In the genomic region with DNA sequence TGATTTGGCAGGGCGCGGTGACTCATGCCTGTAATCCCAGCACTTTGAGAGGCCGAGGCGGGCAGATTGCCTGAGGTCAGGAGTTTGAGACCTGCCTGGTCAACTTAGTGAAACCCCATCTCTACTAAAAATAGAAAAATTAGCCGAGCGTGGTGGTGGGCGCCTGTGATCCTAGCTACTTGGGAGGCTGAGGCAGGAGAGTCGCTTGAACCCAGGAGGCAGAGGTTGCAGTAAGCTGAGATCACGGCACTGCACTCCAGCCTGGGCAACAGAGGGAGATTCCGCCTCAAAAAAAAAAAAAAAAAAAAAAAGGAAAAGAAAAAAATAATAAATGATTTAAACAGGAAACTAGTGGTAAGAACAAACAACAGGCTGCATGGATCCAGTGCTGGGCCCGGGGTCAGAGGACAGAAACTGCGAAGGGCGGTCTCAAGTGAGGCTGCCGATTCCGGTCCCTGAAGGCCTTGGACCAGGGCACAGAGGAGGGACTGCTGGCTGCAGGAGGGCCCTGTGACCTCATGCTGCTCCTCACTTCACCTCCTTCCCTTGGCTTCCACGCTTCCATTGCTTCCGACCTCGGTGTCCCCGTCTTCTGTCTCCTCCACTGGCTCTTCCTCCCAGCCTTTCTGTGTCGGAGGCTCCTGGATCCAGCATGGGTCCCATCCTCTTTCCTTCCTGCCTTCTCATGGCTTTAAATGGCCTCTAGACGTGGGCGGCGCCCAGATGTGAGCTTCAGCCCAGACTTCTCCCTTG, we compare ENCODE assay signal across 19 cellular contexts. TPM values are rescaled to one million over a fixed set of nuclear protein-coding genes. Genes with fewer than 3 reads are reported as not detected.
DNase-seq lines count a peak whose midpoint lies in the region; ATAC-seq and TF ChIP-seq lines count a peak whose summit lies in the region.
"Had no signal": no experiment of that assay in that cellular context is flagged by ENCODE, and none has a peak within 500 bp of the region (broad histone marks: within the 10 kb centered on the region; RNA-seq: fewer than 3 reads in every experiment).

No MANE protein-coding gene starts in this region.

- no peak overlapping the region for H2BK12ac ChIP-seq in mesenchymal stem cell (ENCODE audit: low read length in 2 of 2)

- H3K27me3 ChIP-seq in mesenchymal stem cell (ENCODE audit: control insufficient read depth in 1 of 2, insufficient read depth in 1 of 2, low read length in 2 of 2) = peaks cover 21 to 33% of the 10 kb centered on the region in 2 experiments

- H3K4me1 ChIP-seq in mesenchymal stem cell (ENCODE audit: control insufficient read depth, insufficient read depth, low read depth, low read length) = peaks cover 9% of the 10 kb centered on the region

- POLR2A ChIA-PET in activated CD4-positive, alpha-beta T cell treated with anti-CD3 and anti-CD28 coated beads for 36 hours (lab: Charles Lee) = no interaction called here

- H3K14ac ChIP-seq in mesenchymal stem cell (ENCODE audit: low read length in 2 of 2) = peak overlapping the region in 1 of 2 experiments; percentile 23

- H3K36me3 Mint-ChIP-seq in activated CD4-positive, alpha-beta T cell treated with anti-CD3 and anti-CD28 coated beads for 36 hours (ENCODE audit: low read depth) = no peaks in the 10 kb centered on the region
- H3K36me3 Mint-ChIP-seq in T-helper 17 cell (ENCODE audit: low read depth) (peaks cover 2% of the 10 kb centered on the region), neural crest cell (ENCODE audit: low read depth) (no peaks in the 10 kb centered on the region)

- no peak overlapping the region for H2BK120ac ChIP-seq in mesenchymal stem cell (ENCODE audit: low read depth, low read length)

- H4K91ac ChIP-seq in mesenchymal stem cell (ENCODE audit: low read length) = no peak overlapping the region

- H3K27ac ChIP-seq in mesenchymal stem cell (ENCODE audit: low read length, poor library complexity, severe bottlenecking) = no peak overlapping the region
- H3K27ac ChIP-seq: BLaER1 treated with 17β-estradiol and CSF1 and Interleukin-3, amounts not matched to agents 10 nM and 100 nM; dorsolateral prefrontal cortex; transverse colon had no signal

- no peak for DNase-seq in activated CD4-positive, alpha-beta T cell treated with anti-CD3 and anti-CD28 coated beads for 36 hours
- DNase-seq in activated CD4-positive, alpha-beta T cell treated with anti-CD3 and anti-CD28 coated beads for 48 hours = no peak
- DNase-seq in T-helper 17 cell (no peak), ecto neural progenitor cell (ENCODE audit: low spot score) (peak; percentile 47), neural crest cell (ENCODE audit: low read depth, low spot score) (no peak), mesenchymal stem cell (no peak), NCI-H1105 treated with DMSO at 0.1 percent for 48 hours (lab: John Stamatoyannopoulos, UW) (no peak)
- DNase-seq: DMS53, dorsolateral prefrontal cortex, hypothalamus, left cardiac atrium, NCI-H1694 treated with DMSO at 0.1 percent for 48 hours, posterior cingulate gyrus, small intestine, transverse colon had no signal

- no peak overlapping the region for H2BK15ac ChIP-seq in mesenchymal stem cell (ENCODE audit: low read depth, poor library complexity, severe bottlenecking)

- H3K4me3 ChIP-seq in mesenchymal stem cell (ENCODE audit: insufficient read depth in 1 of 2, low read depth in 1 of 2, low read length in 2 of 2) = no peak overlapping the region
- H3K4me3 ChIP-seq: transverse colon had no signal

- no peak for ATAC-seq in activated CD4-positive, alpha-beta T cell treated with anti-CD3 and anti-CD28 coated beads for 36 hours
- ATAC-seq in T-helper 17 cell (no peak), GM21825 (IDR thresholded peaks at IDR 0.05; ENCODE audit: unreplicated experiment) (no peak)
- ATAC-seq: activated CD4-positive, CD25-positive, alpha-beta regulatory T cell treated with anti-CD3 and anti-CD28 coated beads, Interleukin-2, amount 50 U/mL, for 24 hours; left cardiac atrium had no signal

- no peaks in the 10 kb centered on the region for H3K36me3 ChIP-seq in mesenchymal stem cell (ENCODE audit: control insufficient read depth in 1 of 2, insufficient read depth in 2 of 2, low read depth in 1 of 2, low read length in 2 of 2)
- H3K36me3 ChIP-seq: BLaER1 treated with 17β-estradiol and CSF1 and Interleukin-3, amounts not matched to agents 10 nM and 100 nM; HAP-1; transverse colon had no signal

- CTCF ChIA-PET in activated CD4-positive, alpha-beta T cell treated with anti-CD3 and anti-CD28 coated beads for 36 hours (lab: Charles Lee) = interaction anchor here (0.6 kb wide), 1 partner anchor 40 kb away, joined by 3 read pairs; no protein-coding TSS in a partner anchor

- H3K27ac Mint-ChIP-seq in activated CD4-positive, alpha-beta T cell treated with anti-CD3 and anti-CD28 coated beads for 36 hours = no peak overlapping the region
- peak overlapping the region; percentile 56 for H3K27ac Mint-ChIP-seq in T-helper 17 cell
- H3K27ac Mint-ChIP-seq in neural crest cell (ENCODE audit: unreplicated experiment) = no peak overlapping the region

- no peaks in the 10 kb centered on the region for H3K79me1 ChIP-seq in mesenchymal stem cell (replicated peaks; ENCODE audit: low read length, poor library complexity, severe bottlenecking)

- H2AK5ac ChIP-seq in mesenchymal stem cell (ENCODE audit: low read length, severe bottlenecking) = no peak overlapping the region

- H2BK5ac ChIP-seq in mesenchymal stem cell (ENCODE audit: low read depth, low read length, poor library complexity, severe bottlenecking) = no peak overlapping the region

- H3K4me2 ChIP-seq in mesenchymal stem cell (ENCODE audit: low read length, poor library complexity, severe bottlenecking) = no peak overlapping the region

- no peak overlapping the region for H3K23ac ChIP-seq in mesenchymal stem cell (ENCODE audit: low read length in 2 of 2)

- H2AFZ ChIP-seq in mesenchymal stem cell (ENCODE audit: low read depth, low read length) = no peak overlapping the region

- H3K18ac ChIP-seq in mesenchymal stem cell (ENCODE audit: low read depth in 1 of 2, low read length in 2 of 2) = no peak overlapping the region

- no peak for TF ChIP-seq CTCF in neural crest cell (conservative IDR thresholded peaks at IDR 0.05)

- H3K4me1 Mint-ChIP-seq in activated CD4-positive, alpha-beta T cell treated with anti-CD3 and anti-CD28 coated beads for 36 hours = peaks cover 4% of the 10 kb centered on the region
- H3K4me1 Mint-ChIP-seq in T-helper 17 cell (peaks cover 11% of the 10 kb centered on the region), neural crest cell (peaks cover 11% of the 10 kb centered on the region)

- H3K9me3 ChIP-seq in T-helper 17 cell (ENCODE audit: control insufficient read depth, low read length, poor library complexity, severe bottlenecking) (no peaks in the 10 kb centered on the region), mesenchymal stem cell (ENCODE audit: control insufficient read depth, low read length) (no peaks in the 10 kb centered on the region)
- H3K9me3 ChIP-seq: BLaER1 treated with 17β-estradiol and CSF1 and Interleukin-3, amounts not matched to agents 10 nM and 100 nM; HAP-1; transverse colon had no signal

- H3K9me3 Mint-ChIP-seq in activated CD4-positive, alpha-beta T cell treated with anti-CD3 and anti-CD28 coated beads for 36 hours (ENCODE audit: low read depth) = no peaks in the 10 kb centered on the region
- H3K9me3 Mint-ChIP-seq in neural crest cell = no peaks in the 10 kb centered on the region

- H4K8ac ChIP-seq in mesenchymal stem cell (ENCODE audit: low read length) = no peak overlapping the region

- H3K4ac ChIP-seq in mesenchymal stem cell (ENCODE audit: low read depth in 1 of 2, low read length in 2 of 2) = no peak overlapping the region

- peak overlapping the region; percentile 58 for H3K4me3 Mint-ChIP-seq in activated CD4-positive, alpha-beta T cell treated with anti-CD3 and anti-CD28 coated beads for 36 hours
- H3K4me3 Mint-ChIP-seq in T-helper 17 cell (peak overlapping the region; percentile 94), neural crest cell (peak overlapping the region; percentile 73)

- no peak overlapping the region for H3K9ac ChIP-seq in mesenchymal stem cell (ENCODE audit: low read length)
- H3K9ac ChIP-seq: BLaER1 treated with 17β-estradiol and CSF1 and Interleukin-3, amounts not matched to agents 10 nM and 100 nM had no signal

- intact Hi-C loops in activated CD4-positive, alpha-beta T cell treated with anti-CD3 and anti-CD28 coated beads for 36 hours (cut with DNase I, micrococcal nuclease) = no loop called here

- WGBS in mesenchymal stem cell = 90% methylated on average over 21 of the region's 23 CpGs

- H3K27me3 Mint-ChIP-seq in activated CD4-positive, alpha-beta T cell treated with anti-CD3 and anti-CD28 coated beads for 36 hours = peaks cover 45% of the 10 kb centered on the region
- H3K27me3 Mint-ChIP-seq in T-helper 17 cell (peaks cover 63% of the 10 kb centered on the region), neural crest cell (ENCODE audit: low read depth) (peaks cover 63% of the 10 kb centered on the region)

RNA-seq across cellular contexts. Expression of gene GRHL1, which starts 2.1 kb away (rescaled TPM):
- total RNA-seq in activated CD4-positive, alpha-beta T cell treated with anti-CD3 and anti-CD28 coated beads for 36 hours = under 1 TPM; 0.27 to 0.53 TPM
- total RNA-seq in T-helper 17 cell (1 to 10 TPM in 1 of 2 donors, under 1 TPM in 1; 0.60 to 3.7 TPM), neural crest cell (2.0 and 3.4 TPM in 2 replicates)
- 0.18 TPM for polyA plus RNA-seq in mesenchymal stem cell (2013, experiment 1 of 2)
- polyA plus RNA-seq in mesenchymal stem cell (2013, experiment 2 of 2) = 0.16 TPM
